In the genomic region with DNA sequence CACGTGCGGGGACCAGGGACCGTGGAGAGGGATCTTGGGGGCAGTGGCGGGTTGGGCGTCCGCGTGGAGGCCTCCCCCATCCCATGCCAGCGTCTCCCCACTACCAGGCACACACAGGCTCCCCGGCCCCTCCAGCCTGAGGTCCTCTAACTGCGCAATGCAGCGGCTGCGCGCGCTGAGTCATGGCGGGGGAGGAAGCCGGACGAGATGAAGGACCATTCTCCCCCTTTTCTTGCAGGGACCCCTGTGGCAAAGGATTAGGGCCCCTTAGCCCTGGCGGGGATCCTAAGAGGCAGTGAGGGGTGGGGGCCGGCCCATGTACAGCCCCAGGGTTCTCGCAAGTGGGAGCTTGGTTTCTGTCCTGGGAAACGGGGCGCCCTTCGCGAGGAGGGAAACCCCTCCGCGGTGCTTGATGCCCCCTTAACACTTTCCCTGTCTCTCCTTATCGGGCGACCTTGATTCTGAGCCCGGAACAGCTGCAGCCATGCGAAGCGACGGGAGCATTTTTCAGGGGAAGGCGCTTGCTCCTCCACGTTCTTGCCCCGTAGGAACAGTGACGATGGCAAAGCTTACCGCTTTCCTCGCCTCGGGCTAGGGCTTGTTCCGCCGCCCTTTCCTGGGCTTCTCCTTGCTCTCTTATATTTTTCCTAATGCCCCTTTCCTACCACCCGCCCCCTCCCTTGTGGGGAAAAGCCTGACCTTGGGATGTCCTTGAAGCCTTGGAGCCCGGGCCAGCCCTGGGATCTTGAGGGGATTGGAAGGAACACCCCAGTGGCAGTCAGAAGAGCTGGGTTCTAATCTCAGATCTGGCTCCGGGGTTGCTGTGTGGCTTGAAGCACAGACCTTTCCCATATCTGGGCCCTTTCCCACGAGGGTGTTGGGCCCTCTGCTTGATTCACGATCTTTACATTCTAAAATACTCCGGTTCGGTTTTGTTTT, we compare ENCODE assay signal across 1 cellular context.
TF ChIP-seq lines count a peak whose summit lies in the region.

No MANE protein-coding gene starts in this region.

TF ChIP-seq in liver, 16 proteins besides CTCF, POLR2A, EP300 and RAD21:
- TF ChIP-seq SP1 (IDR thresholded peaks at IDR 0.05) = no peak
- no peak for TF ChIP-seq TAF1 (conservative IDR thresholded peaks at IDR 0.05)
